ENCODE assay signal across 1 cellular context in the genomic region with DNA sequence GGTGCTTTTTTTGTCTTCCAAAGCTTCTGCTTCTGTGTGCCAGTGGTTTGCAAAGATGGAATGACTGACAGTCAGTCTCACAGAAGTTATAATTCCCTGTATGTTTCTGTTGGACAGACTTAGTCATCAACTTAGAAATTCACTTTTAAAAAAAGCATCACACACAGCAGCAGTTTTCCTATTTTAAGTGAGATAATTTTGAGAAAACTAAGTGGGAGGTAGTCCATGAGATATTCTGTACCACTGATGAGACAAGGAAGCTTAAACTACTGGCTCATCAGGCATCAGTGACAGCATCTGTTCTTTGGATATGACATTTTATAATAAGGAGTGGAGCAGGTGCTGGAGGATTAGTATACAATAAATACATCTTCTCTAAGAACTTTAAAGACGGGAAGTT.
TF ChIP-seq lines count a peak whose summit lies in the region.

No MANE protein-coding gene starts in this region.

TF ChIP-seq in HCT116, 20 proteins besides CTCF, POLR2A, EP300 and RAD21 (continued from another document):
- TF ChIP-seq SRF (IDR thresholded peaks at IDR 0.05; ENCODE audit: low read depth): no peak
- TF ChIP-seq SIN3A (IDR thresholded peaks at IDR 0.05; ENCODE audit: low read depth): no peak
- TF ChIP-seq EZH2phosphoT487 (IDR thresholded peaks at IDR 0.05; ENCODE audit: borderline replicate concordance): no peak
- no peak for TF ChIP-seq ZFX (IDR thresholded peaks at IDR 0.05)
- no peak for TF ChIP-seq POLR2AphosphoS5 (IDR thresholded peaks at IDR 0.05; ENCODE audit: low read depth, low read length)
- no peak for TF ChIP-seq FOSL1 (IDR thresholded peaks at IDR 0.05; ENCODE audit: low read depth)
- TF ChIP-seq TCF7L2 (IDR thresholded peaks at IDR 0.05; ENCODE audit: borderline replicate concordance, extremely low read depth, insufficient read depth, insufficient read length): no peak
- no peak for TF ChIP-seq CEBPB (IDR thresholded peaks at IDR 0.05; ENCODE audit: low read depth)
- no peak for TF ChIP-seq EGR1 (IDR thresholded peaks at IDR 0.05; ENCODE audit: low read depth)
- TF ChIP-seq MAX (IDR thresholded peaks at IDR 0.05): no peak
- no peak for TF ChIP-seq JUND (IDR thresholded peaks at IDR 0.05)
